ENCODE assay signal across 8 cellular contexts in genomic region chr17:37701424-37702020, GRCh38. TPM values are rescaled to one million over a fixed set of nuclear protein-coding genes. Genes with fewer than 3 reads are reported as not detected.
DNase-seq lines count a peak whose midpoint lies in the region; ATAC-seq and TF ChIP-seq lines count a peak whose summit lies in the region.

No MANE protein-coding gene starts in this region.

- peaks cover 7% of the 10 kb centered on the region for H3K27me3 ChIP-seq in CD8-positive, alpha-beta memory T cell (ENCODE audit: insufficient read depth, low read length, poor library complexity, severe bottlenecking)
- H3K27me3 ChIP-seq in esophagus muscularis mucosa (peaks cover 0 to 39% (median 0%) of the 10 kb centered on the region in 4 donors), psoas muscle (ENCODE audit: insufficient read depth in 3 of 3, low read length in 2 of 3) (peaks cover 0 to 29% (median 0%) of the 10 kb centered on the region in 3 donors)

- no peak for TF ChIP-seq EP300 in esophagus muscularis mucosa (IDR thresholded peaks at IDR 0.05)

- no peak for TF ChIP-seq POLR2A in esophagus muscularis mucosa (IDR thresholded peaks at IDR 0.05; ENCODE audit: low read depth)
- TF ChIP-seq POLR2A in GM18505 (IDR thresholded peaks at IDR 0.05; ENCODE audit: borderline replicate concordance, extremely low read depth, insufficient read depth, insufficient read length): no peak

- CTCF ChIA-PET in CD8-positive, alpha-beta memory T cell (lab: Charles Lee): no interaction called here
- CTCF ChIA-PET in activated CD4-positive, alpha-beta memory T cell treated with anti-CD3 and anti-CD28 coated beads, Interleukin-2, amount 10 ng/mL, durations not matched to agents 7 days and 5 days (lab: Charles Lee): interaction anchor here (1.5 to 5.8 kb wide), 3 partner anchors 68 to 89 kb away, joined by 3 to 39 read pairs (median 4); no protein-coding TSS in a partner anchor

- no peak overlapping the region for H3K4me3 ChIP-seq in CD8-positive, alpha-beta memory T cell (ENCODE audit: low read length)
- no peak overlapping the region for H3K4me3 ChIP-seq in esophagus muscularis mucosa
- H3K4me3 ChIP-seq in psoas muscle: no peak overlapping the region

- DNase-seq in CD8-positive, alpha-beta memory T cell: peak; percentile 1 to 53 (median 13)
- DNase-seq in Kasumi-1 (lab: John Stamatoyannopoulos, UW): peak; percentile 72 to 80
- peak; percentile 63 for DNase-seq in activated CD4-positive, alpha-beta memory T cell treated with anti-CD3 and anti-CD28 coated beads, Interleukin-2, amount 10 ng/mL, durations not matched to agents 7 days and 5 days
- no peak for DNase-seq in esophagus muscularis mucosa (ENCODE audit: extremely low spot score)
- no peak for DNase-seq in psoas muscle
- DNase-seq in NCI-H187 (lab: John Stamatoyannopoulos, UW): no peak

- no peak overlapping the region for H3K27ac ChIP-seq in CD8-positive, alpha-beta memory T cell (ENCODE audit: low read depth, low read length)
- H3K27ac ChIP-seq in esophagus muscularis mucosa (replicated peaks in 1 of 4) (no peak overlapping the region), psoas muscle (no peak overlapping the region)

- peak overlapping the region in 1 of 8 donors; percentile 66 for H3K27ac Mint-ChIP-seq in CD8-positive, alpha-beta memory T cell
- H3K27ac Mint-ChIP-seq in activated CD4-positive, alpha-beta memory T cell treated with anti-CD3 and anti-CD28 coated beads, Interleukin-2, amount 10 ng/mL, durations not matched to agents 7 days and 5 days: no peak overlapping the region

- ATAC-seq in psoas muscle (no peak), HG03159 (IDR thresholded peaks at IDR 0.05; ENCODE audit: unreplicated experiment) (no peak), GM18505 (IDR thresholded peaks at IDR 0.05; ENCODE audit: unreplicated experiment) (no peak)

- WGBS in esophagus muscularis mucosa: 65% methylated on average over 4 of the region's 6 CpGs
- WGBS in psoas muscle, 3 donors: 51 to 62% (median 52%) methylated on average over 6 of the region's 6 CpGs

- H3K36me3 ChIP-seq in CD8-positive, alpha-beta memory T cell (ENCODE audit: insufficient read depth, low read length): no peaks in the 10 kb centered on the region
- H3K36me3 ChIP-seq in esophagus muscularis mucosa: no peaks in the 10 kb centered on the region
- H3K36me3 ChIP-seq in psoas muscle (ENCODE audit: insufficient read depth in 1 of 2, low read depth in 1 of 2): no peaks in the 10 kb centered on the region

- H3K9me3 ChIP-seq in CD8-positive, alpha-beta memory T cell (ENCODE audit: low read length): no peaks in the 10 kb centered on the region
- no peaks in the 10 kb centered on the region for H3K9me3 ChIP-seq in esophagus muscularis mucosa
- no peaks in the 10 kb centered on the region for H3K9me3 ChIP-seq in psoas muscle

- TF ChIP-seq CTCF in esophagus muscularis mucosa (IDR thresholded peaks at IDR 0.05): peak in 2 of 3 experiments; percentile 9 to 37
- peak; percentile 31 for TF ChIP-seq CTCF in psoas muscle (IDR thresholded peaks at IDR 0.05)

- peak overlapping the region in 1 of 7 donors; percentile 80 for H3K4me3 Mint-ChIP-seq in CD8-positive, alpha-beta memory T cell
- H3K4me3 Mint-ChIP-seq in activated CD4-positive, alpha-beta memory T cell treated with anti-CD3 and anti-CD28 coated beads, Interleukin-2, amount 10 ng/mL, durations not matched to agents 7 days and 5 days: no peak overlapping the region

- no peaks in the 10 kb centered on the region for H3K4me1 ChIP-seq in CD8-positive, alpha-beta memory T cell (ENCODE audit: insufficient read depth, low read length)
- H3K4me1 ChIP-seq in esophagus muscularis mucosa (no peaks in the 10 kb centered on the region), psoas muscle (no peaks in the 10 kb centered on the region)

- H3K27me3 Mint-ChIP-seq in CD8-positive, alpha-beta memory T cell: peaks cover 6 to 49% of the 10 kb centered on the region in 2 donors
- peaks cover 47% of the 10 kb centered on the region for H3K27me3 Mint-ChIP-seq in activated CD4-positive, alpha-beta memory T cell treated with anti-CD3 and anti-CD28 coated beads, Interleukin-2, amount 10 ng/mL, durations not matched to agents 7 days and 5 days

- no peaks in the 10 kb centered on the region for H3K9me3 Mint-ChIP-seq in CD8-positive, alpha-beta memory T cell
- no peaks in the 10 kb centered on the region for H3K9me3 Mint-ChIP-seq in activated CD4-positive, alpha-beta memory T cell treated with anti-CD3 and anti-CD28 coated beads, Interleukin-2, amount 10 ng/mL, durations not matched to agents 7 days and 5 days

- intact Hi-C loops in esophagus muscularis mucosa (cut with DNase I) (no loop called here), psoas muscle (cut with DNase I) (no loop called here)

- peaks cover 0 to 3% (median 3%) of the 10 kb centered on the region in 3 donors for H3K4me1 Mint-ChIP-seq in CD8-positive, alpha-beta memory T cell
- H3K4me1 Mint-ChIP-seq in activated CD4-positive, alpha-beta memory T cell treated with anti-CD3 and anti-CD28 coated beads, Interleukin-2, amount 10 ng/mL, durations not matched to agents 7 days and 5 days: peaks cover 20% of the 10 kb centered on the region

- POLR2A ChIA-PET in CD8-positive, alpha-beta memory T cell (lab: Charles Lee): no interaction called here
- POLR2A ChIA-PET in activated CD4-positive, alpha-beta memory T cell treated with anti-CD3 and anti-CD28 coated beads, Interleukin-2, amount 10 ng/mL, durations not matched to agents 7 days and 5 days (lab: Charles Lee): no interaction called here

- H3K36me3 Mint-ChIP-seq in CD8-positive, alpha-beta memory T cell: no peaks in the 10 kb centered on the region
- H3K36me3 Mint-ChIP-seq in activated CD4-positive, alpha-beta memory T cell treated with anti-CD3 and anti-CD28 coated beads, Interleukin-2, amount 10 ng/mL, durations not matched to agents 7 days and 5 days (ENCODE audit: low read depth): no peaks in the 10 kb centered on the region

RNA-seq across cellular contexts. Expression of gene HNF1B, which starts 43.3 kb away (rescaled TPM):
- total RNA-seq in CD8-positive, alpha-beta memory T cell: under 1 TPM; 0.22 to 0.73 TPM
- not detected for polyA plus RNA-seq in CD8-positive, alpha-beta memory T cell
- not detected for total RNA-seq in activated CD4-positive, alpha-beta memory T cell treated with anti-CD3 and anti-CD28 coated beads, Interleukin-2, amount 10 ng/mL, durations not matched to agents 7 days and 5 days
- not detected for total RNA-seq in esophagus muscularis mucosa
- not detected for total RNA-seq in psoas muscle
- polyA plus RNA-seq in psoas muscle: under 1 TPM in 1 of 3 donors, not detected in 2; 0.03 TPM

RNA-seq across cellular contexts. Expression of gene DDX52, which starts 58.3 kb away (rescaled TPM):
- 10 to 100 TPM; 36.0 to 41.0 TPM for total RNA-seq in CD8-positive, alpha-beta memory T cell
- polyA plus RNA-seq in CD8-positive, alpha-beta memory T cell: 14.7 TPM
- total RNA-seq in activated CD4-positive, alpha-beta memory T cell treated with anti-CD3 and anti-CD28 coated beads, Interleukin-2, amount 10 ng/mL, durations not matched to agents 7 days and 5 days: 10 to 100 TPM; 26.3 to 28.0 TPM
- total RNA-seq in esophagus muscularis mucosa (10 to 100 TPM; 13.1 to 17.9 (median 14.1) TPM), psoas muscle (10 to 100 TPM; 13.4 to 17.7 (median 16.3) TPM)
- polyA plus RNA-seq in psoas muscle: 10 to 100 TPM in 2 of 3 donors, 1 to 10 TPM in 1; 9.2 to 20.1 (median 13.1) TPM

Comparison
In these comparisons a context has a peak if more than half of its experiments do, and no peak if none do; other contexts are left out.
1. DNase-seq: peak in CD8-positive, alpha-beta memory T cell (5 of 5), Kasumi-1 (2 of 2) and activated CD4-positive, alpha-beta memory T cell treated with anti-CD3 and anti-CD28 coated beads, Interleukin-2, amount 10 ng/mL, durations not matched to agents 7 days and 5 days (single experiment); none in esophagus muscularis mucosa (single experiment), psoas muscle (0 of 2) and NCI-H187 (0 of 2).